Comparison of ENCODE assay signal across 8 cellular contexts in genomic region chr6:16762547-16763477, GRCh38. TPM values are rescaled to one million over a fixed set of nuclear protein-coding genes. Genes with fewer than 3 reads are reported as not detected.
DNase-seq lines count a peak whose midpoint lies in the region; ATAC-seq and TF ChIP-seq lines count a peak whose summit lies in the region.

No MANE protein-coding gene starts in this region.

- ATAC-seq in GM21619 (IDR thresholded peaks at IDR 0.05; ENCODE audit: unreplicated experiment) (peak; percentile 31), gastrocnemius medialis (peak; percentile 15 to 19), HG03139 (IDR thresholded peaks at IDR 0.05; ENCODE audit: unreplicated experiment) (no peak)

- peak; percentile 76 for TF ChIP-seq CTCF in LNCaP clone FGC (IDR thresholded peaks at IDR 0.05; ENCODE audit: control insufficient read depth, extremely low read depth, insufficient read depth)
- TF ChIP-seq CTCF in astrocyte of the spinal cord (IDR thresholded peaks at IDR 0.05; ENCODE audit: low read depth, low read length) = peak; percentile 88
- TF ChIP-seq CTCF in gastrocnemius medialis (IDR thresholded peaks at IDR 0.05 in 4 of 5, conservative IDR thresholded peaks at IDR 0.05 in 1 of 5) = peak; percentile 72 to 83 (median 75)

- H3K27ac ChIP-seq in iPS DF 6.9 (ENCODE audit: low read length) (no peak overlapping the region), gastrocnemius medialis (peak overlapping the region; percentile 96 to 99 (median 98))

- DNase-seq in LNCaP clone FGC (ENCODE audit: low read depth) = no peak
- DNase-seq in T-helper 2 cell = peak; percentile 33 to 92 (median 73)
- DNase-seq in astrocyte of the spinal cord (ENCODE audit: low read depth, low spot score) = peak; percentile 91
- no peak for DNase-seq in iPS DF 6.9 (ENCODE audit: low read depth, low spot score)
- peak; percentile 41 to 43 for DNase-seq in gastrocnemius medialis

- no peaks in the 10 kb centered on the region for H3K36me3 ChIP-seq in ES-I3 (ENCODE audit: insufficient read depth, low read length)
- H3K36me3 ChIP-seq in iPS DF 6.9 (ENCODE audit: control insufficient read depth, insufficient read depth, low read length) = no peaks in the 10 kb centered on the region
- no peaks in the 10 kb centered on the region for H3K36me3 ChIP-seq in gastrocnemius medialis

- TF ChIP-seq POLR2A in gastrocnemius medialis (IDR thresholded peaks at IDR 0.05) = no peak

- peak overlapping the region; percentile 75 for H3K9ac ChIP-seq in ES-I3 (ENCODE audit: low read depth, low read length)

- peaks cover 18% of the 10 kb centered on the region for H3K4me1 ChIP-seq in ES-I3 (ENCODE audit: insufficient read depth, low read length)
- H3K4me1 ChIP-seq in iPS DF 6.9 (ENCODE audit: control insufficient read depth, insufficient read depth, low read length) = peaks cover 2% of the 10 kb centered on the region; the same call in 1 of the 2 replicates
- H3K4me1 ChIP-seq in gastrocnemius medialis = peaks cover 22% of the 10 kb centered on the region in 2 donors

- H3K27me3 ChIP-seq in iPS DF 6.9 (ENCODE audit: control insufficient read depth, insufficient read depth, low read length) (no peaks in the 10 kb centered on the region; the same call in 1 of the 2 replicates), gastrocnemius medialis (no peaks in the 10 kb centered on the region)

- no peak overlapping the region for H3K4me3 ChIP-seq in LNCaP clone FGC (ENCODE audit: low read depth, low read length)
- peak overlapping the region; percentile 93 for H3K4me3 ChIP-seq in astrocyte of the spinal cord (ENCODE audit: low read depth, low read length)
- H3K4me3 ChIP-seq in iPS DF 6.9 (ENCODE audit: low read length) = peak overlapping the region; percentile 89; the same call in 1 of the 2 replicates
- H3K4me3 ChIP-seq in gastrocnemius medialis = peak overlapping the region; percentile 85 to 97 (median 91)

- H3K9me3 ChIP-seq in ES-I3 (ENCODE audit: control insufficient read depth, insufficient read depth, low read length) (no peaks in the 10 kb centered on the region), iPS DF 6.9 (ENCODE audit: control insufficient read depth, insufficient read depth, low read length) (no peaks in the 10 kb centered on the region), gastrocnemius medialis (no peaks in the 10 kb centered on the region)

- intact Hi-C loops in gastrocnemius medialis (cut with DNase I; ENCODE audit: low total_unique reads) = loop anchor here (1.0 to 10.0 kb wide), 8 partner anchors 81 to 942 kb away; partner anchors contain the start of gene NUP153

- in situ Hi-C loops in astrocyte of the spinal cord (cut with HindIII; ENCODE audit: low sequenced_read_pairs) = no loop called here
- in situ Hi-C loops in gastrocnemius medialis (cut with MboI; ENCODE audit: low sequenced_read_pairs in 4 of 4) = loop anchor here in 2 of 4 donors (10.0 kb wide), 1 partner anchor 248 kb away; no protein-coding TSS in a partner anchor

- no CpG with 5 or more reads among the region's 32 CpGs for WGBS in iPS DF 6.9 (ENCODE audit: insufficient coverage, insufficient read length)

RNA-seq across cellular contexts. Expression of gene ATXN1, which starts 1.6 kb away (rescaled TPM):
- total RNA-seq in gastrocnemius medialis = 10 to 100 TPM; 21.8 to 42.9 (median 33.1) TPM

Comparison
In these comparisons a context has a peak if more than half of its experiments do, and no peak if none do; other contexts are left out.
1. DNase-seq: peak in T-helper 2 cell (5 of 5), astrocyte of the spinal cord (single experiment) and gastrocnemius medialis (2 of 2); none in LNCaP clone FGC (single experiment) and iPS DF 6.9 (single experiment).
2. Peak in every context shown above with its lines, with median percentiles within 50 percentile points of each other: CTCF ChIP-seq.